26 cellular contexts compared by ENCODE assay signal in genomic region chr11:59602432-59602831, GRCh38.
"Had no signal": no experiment of that assay in that cellular context is flagged by ENCODE, and none has a peak within 500 bp of the region (broad histone marks: within the 10 kb centered on the region; RNA-seq: fewer than 3 reads in every experiment).

No MANE protein-coding gene starts in this region.

- DNase-seq: activated CD4-positive, alpha-beta T cell treated with anti-CD3 and anti-CD28 coated beads, Interleukin-2, amount 10 ng/mL, durations not matched to agents 24 days and 14 days; activated CD4-positive, alpha-beta T cell treated with anti-CD3 and anti-CD28 coated beads, Interleukin-2, amount 50 U/mL, for 4 hours; activated CD8-positive, alpha-beta T cell treated with anti-CD3 and anti-CD28 coated beads for 36 hours; activated effector memory CD4-positive, alpha-beta T cell treated with Interleukin-2 at 50 U/mL for 16 hours; activated naive CD4-positive, alpha-beta T cell treated with anti-CD3 and anti-CD28 coated beads, Interleukin-2, amount 10 ng/mL, durations not matched to agents 7 days and 5 days; activated T-cell treated with anti-CD3 and anti-CD28 coated beads, Interleukin-2, amount 50 U/mL, for 1 hour; caudate nucleus; NCI-H1105; NCI-H1436; NCI-H1694; NCI-H1930; NCI-H345; NCI-H524 treated with DMSO at 0.1 percent for 48 hours; SHP77; SJCRH30 had no signal

- H3K4me3 Mint-ChIP-seq: activated CD4-positive, alpha-beta T cell treated with anti-CD3 and anti-CD28 coated beads, Interleukin-2, amount 10 ng/mL, durations not matched to agents 24 days and 14 days; activated CD8-positive, alpha-beta T cell treated with anti-CD3 and anti-CD28 coated beads for 36 hours; activated naive CD4-positive, alpha-beta T cell treated with anti-CD3 and anti-CD28 coated beads, Interleukin-2, amount 10 ng/mL, durations not matched to agents 7 days and 5 days; activated naive CD8-positive, alpha-beta T cell; activated T-helper 1 cell treated with anti-CD3 and anti-CD28 coated beads, Interleukin-12 subunit alpha, Interleukin-12 subunit beta, Interleukin-2, Interleukin-4 antibody, amounts not matched to agents 30 ng/mL and 10 ng/mL and 1 ng/mL, durations not matched to agents 14 hours and 24 hours and 36 hours; brain; T-helper 1 cell treated with Interleukin-12 subunit alpha and Interleukin-12 subunit beta and Interleukin-4 antibody, amounts not matched to agents 30 μg/mL and 1 μg/mL, for 36 hours; T-helper 2 cell treated with Interferon-gamma antibody and Interleukin-4, amounts not matched to agents 5 μg/mL and 100 μg/mL, for 36 hours had no signal

- H3K27ac ChIP-seq: SJCRH30, SK-N-MC had no signal

- ATAC-seq: activated CD8-positive, alpha-beta T cell treated with anti-CD3 and anti-CD28 coated beads for 36 hours; K562; Panc1 had no signal

- H3K27ac Mint-ChIP-seq: activated CD4-positive, alpha-beta T cell treated with anti-CD3 and anti-CD28 coated beads, Interleukin-2, amount 10 ng/mL, durations not matched to agents 24 days and 14 days; activated CD8-positive, alpha-beta T cell treated with anti-CD3 and anti-CD28 coated beads for 36 hours; activated naive CD4-positive, alpha-beta T cell treated with anti-CD3 and anti-CD28 coated beads, Interleukin-2, amount 10 ng/mL, durations not matched to agents 7 days and 5 days; activated T-helper 1 cell treated with anti-CD3 and anti-CD28 coated beads, Interleukin-12 subunit alpha, Interleukin-12 subunit beta, Interleukin-2, Interleukin-4 antibody, amounts not matched to agents 30 ng/mL and 10 ng/mL and 1 ng/mL, durations not matched to agents 14 hours and 24 hours and 36 hours; T-helper 1 cell treated with Interleukin-12 subunit alpha and Interleukin-12 subunit beta and Interleukin-4 antibody, amounts not matched to agents 30 μg/mL and 1 μg/mL, for 36 hours; T-helper 2 cell treated with Interferon-gamma antibody and Interleukin-4, amounts not matched to agents 5 μg/mL and 100 μg/mL, for 36 hours had no signal

- H3K4me1 ChIP-seq: SJCRH30 had no signal

- FAIRE-seq: astrocyte, bronchial epithelial cell, K562, TTC549 had no signal

- H3K4me3 ChIP-seq: K562, SJCRH30, SK-N-MC had no signal

- H3K9me3 Mint-ChIP-seq: activated CD4-positive, alpha-beta T cell treated with anti-CD3 and anti-CD28 coated beads, Interleukin-2, amount 10 ng/mL, durations not matched to agents 24 days and 14 days; activated CD8-positive, alpha-beta T cell treated with anti-CD3 and anti-CD28 coated beads for 36 hours; activated naive CD4-positive, alpha-beta T cell treated with anti-CD3 and anti-CD28 coated beads, Interleukin-2, amount 10 ng/mL, durations not matched to agents 7 days and 5 days; activated T-helper 1 cell treated with anti-CD3 and anti-CD28 coated beads, Interleukin-12 subunit alpha, Interleukin-12 subunit beta, Interleukin-2, Interleukin-4 antibody, amounts not matched to agents 30 ng/mL and 10 ng/mL and 1 ng/mL, durations not matched to agents 14 hours and 24 hours and 36 hours; brain; T-helper 1 cell treated with Interleukin-12 subunit alpha and Interleukin-12 subunit beta and Interleukin-4 antibody, amounts not matched to agents 30 μg/mL and 1 μg/mL, for 36 hours; T-helper 2 cell treated with Interferon-gamma antibody and Interleukin-4, amounts not matched to agents 5 μg/mL and 100 μg/mL, for 36 hours had no signal

- H3K27me3 Mint-ChIP-seq: activated CD4-positive, alpha-beta T cell treated with anti-CD3 and anti-CD28 coated beads, Interleukin-2, amount 10 ng/mL, durations not matched to agents 24 days and 14 days; activated CD8-positive, alpha-beta T cell treated with anti-CD3 and anti-CD28 coated beads for 36 hours; activated naive CD4-positive, alpha-beta T cell treated with anti-CD3 and anti-CD28 coated beads, Interleukin-2, amount 10 ng/mL, durations not matched to agents 7 days and 5 days; activated naive CD8-positive, alpha-beta T cell; brain had no signal

- H3K27me3 ChIP-seq: SJCRH30 had no signal

- H3K9me3 ChIP-seq: SJCRH30 had no signal
